In genomic region chr13:50125556-50126377, GRCh38 we compare ENCODE assay signal across 8 cellular contexts.
DNase-seq lines count a peak whose midpoint lies in the region; ATAC-seq and TF ChIP-seq lines count a peak whose summit lies in the region.

No MANE protein-coding gene starts in this region.

- H3K9me3 ChIP-seq in BLaER1: no peaks in the 10 kb centered on the region
- H3K9me3 ChIP-seq in GM23248 (ENCODE audit: low read depth): no peaks in the 10 kb centered on the region
- no peaks in the 10 kb centered on the region for H3K9me3 ChIP-seq in SK-N-SH
- no peaks in the 10 kb centered on the region for H3K9me3 ChIP-seq in neutrophil

- peak overlapping the region; percentile 70 for H2AFZ ChIP-seq in GM23248
- H2AFZ ChIP-seq in SK-N-SH (ENCODE audit: low read depth): peak overlapping the region; percentile 79

- H3K4me3 ChIP-seq in BLaER1 (peak overlapping the region; percentile 98), GM23248 (peak overlapping the region; percentile 94), SK-N-SH (ENCODE audit: low read depth in 2 of 2, low read length in 1 of 2) (peak overlapping the region; percentile 81 to 90), neutrophil (ENCODE audit: low read depth in 1 of 2, low read length in 1 of 2) (peak overlapping the region; percentile 97 to 99)

- H3K4me1 ChIP-seq in BLaER1 (peaks cover 68% of the 10 kb centered on the region), GM23248 (ENCODE audit: insufficient read depth) (no peaks in the 10 kb centered on the region), SK-N-SH (ENCODE audit: control insufficient read depth in 1 of 2, insufficient read depth in 2 of 2, low read depth in 1 of 2, low read length in 1 of 2) (peaks cover 3 to 14% of the 10 kb centered on the region in 2 experiments; a peak in 3 of 4 replicates), neutrophil (ENCODE audit: control insufficient read depth in 1 of 2, insufficient read depth in 1 of 2, low read depth in 1 of 2, low read length in 1 of 2) (peaks cover 63 to 69% of the 10 kb centered on the region in 2 experiments)

- H3K4me2 ChIP-seq in BLaER1 (peak overlapping the region; percentile 97), GM23248 (ENCODE audit: unreplicated experiment) (peak overlapping the region; percentile 84), SK-N-SH (peak overlapping the region; percentile 97)

- in situ Hi-C loops in GM23248 (cut with MboI): no loop called here

- TF ChIP-seq RAD21 in SK-N-SH (IDR thresholded peaks at IDR 0.05; ENCODE audit: low read length): no peak

- peaks cover 16% of the 10 kb centered on the region for H3F3A ChIP-seq in GM23248 (ENCODE audit: insufficient read depth)
- peaks cover 13% of the 10 kb centered on the region for H3F3A ChIP-seq in SK-N-SH (replicated peaks; ENCODE audit: insufficient read depth)

- peak overlapping the region; percentile 72 to 79 for H3K27ac Mint-ChIP-seq in activated naive CD4-positive, alpha-beta T cell treated with anti-CD3 and anti-CD28 coated beads, Interleukin-2, amount 50 U/mL, for 72 hours

- H3K36me3 ChIP-seq in BLaER1 (peaks cover 10% of the 10 kb centered on the region), GM23248 (ENCODE audit: low read depth) (no peaks in the 10 kb centered on the region), SK-N-SH (replicated peaks in 1 of 2; ENCODE audit: control insufficient read depth in 1 of 2, insufficient read depth in 2 of 2, low read length in 1 of 2) (no peaks in the 10 kb centered on the region), neutrophil (peaks cover 9% of the 10 kb centered on the region)

- no peaks in the 10 kb centered on the region for H3K9me2 ChIP-seq in GM23248 (ENCODE audit: insufficient read depth)
- H3K9me2 ChIP-seq in SK-N-SH: no peaks in the 10 kb centered on the region

- H3K27ac ChIP-seq in BLaER1 (peak overlapping the region; percentile 99), GM23248 (peak overlapping the region; percentile 93), SK-N-SH (ENCODE audit: low read depth in 2 of 2, low read length in 1 of 2) (peak overlapping the region; percentile 94 to 96), neutrophil (peak overlapping the region; percentile 100)

- H3K27me3 ChIP-seq in BLaER1: peaks cover 25% of the 10 kb centered on the region
- no peaks in the 10 kb centered on the region for H3K27me3 ChIP-seq in GM23248 (replicated peaks; ENCODE audit: insufficient read depth)
- H3K27me3 ChIP-seq in SK-N-SH (ENCODE audit: insufficient read depth): no peaks in the 10 kb centered on the region
- H3K27me3 ChIP-seq in neutrophil: peaks cover 35% of the 10 kb centered on the region

- ATAC-seq in activated naive CD4-positive, alpha-beta T cell treated with anti-CD3 and anti-CD28 coated beads, Interleukin-2, amount 50 U/mL, for 72 hours: peak; percentile 24 to 37

- H3K79me2 ChIP-seq in GM23248 (ENCODE audit: insufficient read depth): peaks cover 28% of the 10 kb centered on the region
- H3K79me2 ChIP-seq in SK-N-SH (ENCODE audit: insufficient read depth): peaks cover 21% of the 10 kb centered on the region

- CTCF ChIA-PET in SK-N-SH (lab: Yijun Ruan, JAX): interaction anchor here (1.3 to 3.3 kb wide), 9 partner anchors 9 to 785 kb away, joined by 3 to 18 read pairs (median 5); partner anchors contain the start of gene SPRYD7

- peaks cover 34% of the 10 kb centered on the region for H4K20me1 ChIP-seq in BLaER1
- H4K20me1 ChIP-seq in GM23248 (ENCODE audit: insufficient read depth): no peaks in the 10 kb centered on the region; the same call in 1 of the 2 replicates
- H4K20me1 ChIP-seq in SK-N-SH (ENCODE audit: insufficient read depth): no peaks in the 10 kb centered on the region

- H3K9ac ChIP-seq in BLaER1 (peak overlapping the region; percentile 100), GM23248 (peak overlapping the region; percentile 93), SK-N-SH (peak overlapping the region; percentile 80)

- peaks cover 4 to 15% of the 10 kb centered on the region in 2 donors for H3K36me3 Mint-ChIP-seq in activated naive CD4-positive, alpha-beta T cell treated with anti-CD3 and anti-CD28 coated beads, Interleukin-2, amount 50 U/mL, for 72 hours

- DNase-seq in GM23248: peak; percentile 91
- peak; percentile 87 for DNase-seq in NCI-H128 (lab: John Stamatoyannopoulos, UW; ENCODE audit: unreplicated experiment)
- peak; percentile 92 for DNase-seq in SK-N-SH
- peak; percentile 43 to 81 for DNase-seq in activated naive CD4-positive, alpha-beta T cell treated with anti-CD3 and anti-CD28 coated beads, Interleukin-2, amount 50 U/mL, for 72 hours (ENCODE audit: low spot score in 2 of 2)
- peak; percentile 86 for DNase-seq in germinal center (ENCODE audit: low spot score)
- peak; percentile 92 for DNase-seq in superior temporal gyrus (ENCODE audit: extremely low spot score)

- POLR2A ChIA-PET in SK-N-SH (lab: Yijun Ruan, JAX): interaction anchor here (0.6 to 2.6 kb wide), 7 partner anchors 24 to 789 kb away, joined by 3 to 14 read pairs (median 5); partner anchors contain the start of gene TRIM13

- H3K9me3 Mint-ChIP-seq in activated naive CD4-positive, alpha-beta T cell treated with anti-CD3 and anti-CD28 coated beads, Interleukin-2, amount 50 U/mL, for 72 hours: peaks cover 0 to 3% of the 10 kb centered on the region in 2 donors

- no peak for TF ChIP-seq CTCF in SK-N-SH (IDR thresholded peaks at IDR 0.05)
- TF ChIP-seq CTCF in neutrophil (IDR thresholded peaks at IDR 0.05): peak; percentile 35

- TF ChIP-seq EP300 in SK-N-SH (IDR thresholded peaks at IDR 0.05; ENCODE audit: borderline replicate concordance in 1 of 2, low read depth in 1 of 2, low read length in 1 of 2): 0 out of 4 replicates have a peak, but pooled peaks of 1 of the 2 experiments have one; percentile 8

- WGBS in GM23248 (ENCODE audit: low coverage in 1 of 2, low lambda C conversion rate in 2 of 2, missing lambda C conversion rate in 2 of 2), 2 experiments: 1 to 2% methylated on average over 43 to 76 of the region's 94 CpGs
- WGBS in SK-N-SH (ENCODE audit: low lambda C conversion rate): 4% methylated on average over 13 of the region's 94 CpGs

TF ChIP-seq in SK-N-SH, 30 proteins besides CTCF, POLR2A, EP300 and RAD21:
- TF ChIP-seq CHD2 (IDR thresholded peaks at IDR 0.05; ENCODE audit: low read length, partially characterized antibody): peak; percentile 58
- peak; percentile 10; the same call in 1 of the 2 replicates for TF ChIP-seq TAF1 (IDR thresholded peaks at IDR 0.05; ENCODE audit: borderline replicate concordance, low read depth, low read length)
- no peak for TF ChIP-seq FOXM1 (IDR thresholded peaks at IDR 0.05; ENCODE audit: low read depth)
- no peak for TF ChIP-seq POLR2AphosphoS5 (IDR thresholded peaks at IDR 0.05; ENCODE audit: low read depth, low read length)
- no peak for TF ChIP-seq MEF2A (IDR thresholded peaks at IDR 0.05; ENCODE audit: borderline replicate concordance, low read depth)
- no peak for TF ChIP-seq GATA2 (CRISPR knock-in tag; IDR thresholded peaks at IDR 0.05)
- TF ChIP-seq, protein P1, sequence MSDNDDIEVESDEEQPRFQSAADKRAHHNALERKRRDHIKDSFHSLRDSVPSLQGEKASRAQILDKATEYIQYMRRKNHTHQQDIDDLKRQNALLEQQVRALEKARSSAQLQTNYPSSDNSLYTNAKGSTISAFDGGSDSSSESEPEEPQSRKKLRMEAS (IDR thresholded peaks at IDR 0.05; ENCODE audit: low read depth): no peak
- TF ChIP-seq, protein P2, sequence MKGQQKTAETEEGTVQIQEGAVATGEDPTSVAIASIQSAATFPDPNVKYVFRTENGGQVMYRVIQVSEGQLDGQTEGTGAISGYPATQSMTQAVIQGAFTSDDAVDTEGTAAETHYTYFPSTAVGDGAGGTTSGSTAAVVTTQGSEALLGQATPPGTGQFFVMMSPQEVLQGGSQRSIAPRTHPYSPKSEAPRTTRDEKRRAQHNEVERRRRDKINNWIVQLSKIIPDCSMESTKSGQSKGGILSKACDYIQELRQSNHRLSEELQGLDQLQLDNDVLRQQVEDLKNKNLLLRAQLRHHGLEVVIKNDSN (IDR thresholded peaks at IDR 0.05; ENCODE audit: borderline replicate concordance, low read depth): peak; percentile 86
- TF ChIP-seq GABPA (IDR thresholded peaks at IDR 0.05; ENCODE audit: low read depth): no peak
- TF ChIP-seq YY1 (IDR thresholded peaks at IDR 0.05; ENCODE audit: low read depth): no peak
- TF ChIP-seq NRF1 (IDR thresholded peaks at IDR 0.05; ENCODE audit: low read depth, low read length): no peak
- TF ChIP-seq, protein P3, sequence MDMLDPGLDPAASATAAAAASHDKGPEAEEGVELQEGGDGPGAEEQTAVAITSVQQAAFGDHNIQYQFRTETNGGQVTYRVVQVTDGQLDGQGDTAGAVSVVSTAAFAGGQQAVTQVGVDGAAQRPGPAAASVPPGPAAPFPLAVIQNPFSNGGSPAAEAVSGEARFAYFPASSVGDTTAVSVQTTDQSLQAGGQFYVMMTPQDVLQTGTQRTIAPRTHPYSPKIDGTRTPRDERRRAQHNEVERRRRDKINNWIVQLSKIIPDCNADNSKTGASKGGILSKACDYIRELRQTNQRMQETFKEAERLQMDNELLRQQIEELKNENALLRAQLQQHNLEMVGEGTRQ (IDR thresholded peaks at IDR 0.05; ENCODE audit: borderline replicate concordance, low read depth, low read length): peak; percentile 48; the same call in 1 of the 2 replicates
- no peak for TF ChIP-seq SMC3 (IDR thresholded peaks at IDR 0.05; ENCODE audit: low read depth, low read length)
- no peak for TF ChIP-seq FOXJ3 (CRISPR knock-in tag; IDR thresholded peaks at IDR 0.05)
- TF ChIP-seq RXRA (IDR thresholded peaks at IDR 0.05; ENCODE audit: borderline replicate concordance, low read depth): no peak
- TF ChIP-seq ELF1 (IDR thresholded peaks at IDR 0.05): 0 out of 2 replicates have a peak, but pooled peaks have one; percentile 16
- no peak for TF ChIP-seq NFIC (IDR thresholded peaks at IDR 0.05; ENCODE audit: borderline replicate concordance)
- 0 out of 2 replicates have a peak, but pooled peaks have one; percentile 44 for TF ChIP-seq MXI1 (IDR thresholded peaks at IDR 0.05; ENCODE audit: low read depth, low read length)
- TF ChIP-seq TEAD4 (IDR thresholded peaks at IDR 0.05; ENCODE audit: borderline replicate concordance, insufficient read depth): 0 out of 2 replicates have a peak, but pooled peaks have one; percentile 4

Comparison
In these comparisons a context has a peak if more than half of its experiments do, and no peak if none do; other contexts are left out.
1. Peak in every context shown above with its lines: DNase-seq, ATAC-seq, H3K4me3 ChIP-seq and H3K27ac ChIP-seq.